Comparison of ENCODE assay signal across 22 cellular contexts in the genomic region with DNA sequence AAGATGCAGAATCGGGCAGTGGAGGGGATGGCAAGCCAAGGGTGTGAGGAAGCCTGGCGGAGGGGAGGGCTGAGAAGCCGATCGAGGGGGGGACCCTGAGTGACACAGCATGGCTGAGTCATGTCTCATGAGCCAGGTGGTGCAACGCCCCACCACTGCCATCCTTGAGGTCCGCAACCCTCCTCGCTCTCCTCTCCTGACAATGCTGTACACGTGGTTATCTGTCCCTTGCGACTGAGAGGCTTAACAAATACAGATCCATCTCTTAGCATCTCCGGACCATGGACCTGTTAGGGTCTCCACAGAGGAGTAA. TPM values are rescaled to one million over a fixed set of nuclear protein-coding genes. Genes with fewer than 3 reads are reported as not detected.
"Had no signal": no experiment of that assay in that cellular context is flagged by ENCODE, and none has a peak within 500 bp of the region (broad histone marks: within the 10 kb centered on the region; RNA-seq: fewer than 3 reads in every experiment).

No MANE protein-coding gene starts in this region.

- H3K36me3 Mint-ChIP-seq: memory B cell; naive thymus-derived CD4-positive, alpha-beta T cell; stimulated activated memory B cell treated with anti-CD40 and anti-IgM and Interleukin-4, amounts not matched to agents 10 μg/mL and 1 μg/mL and 100 μg/mL, for 72 hours; type B pancreatic cell had no signal

- H3K4me3 ChIP-seq: breast epithelium, mucosa of descending colon, sigmoid colon, testis had no signal

- DNase-seq: activated CD4-positive, alpha-beta T cell treated with anti-CD3 and anti-CD28 coated beads, Interleukin-2, amount 10 ng/mL, durations not matched to agents 7 days and 5 days; activated CD8-positive, alpha-beta T cell treated with anti-CD3 and anti-CD28 coated beads, Interleukin-2, amount 10 ng/mL, durations not matched to agents 7 days and 5 days; activated naive CD4-positive, alpha-beta T cell treated with Interleukin-2 at 50 U/mL for 16 hours; activated naive CD8-positive, alpha-beta T cell treated with anti-CD3 and anti-CD28 coated beads, Interleukin-2, amount 50 U/mL, for 24 hours; activated T-cell treated with anti-CD3 and anti-CD28 coated beads, Interleukin-2, amount 50 U/mL, for 24 hours; cortex of kidney; kidney glomerular epithelial cell; mucosa of descending colon; naive thymus-derived CD4-positive, alpha-beta T cell; sigmoid colon; stimulated activated CD4-positive, alpha-beta T cell treated with anti-CD3 and anti-CD28 coated beads, Interleukin-4, amount 100 ng/mL, for 4 hours; T1000; testis had no signal

- H3K36me3 ChIP-seq: breast epithelium, neutrophil, sigmoid colon had no signal

- H3K9me3 Mint-ChIP-seq: activated CD4-positive, alpha-beta T cell treated with anti-CD3 and anti-CD28 coated beads, Interleukin-2, amount 10 ng/mL, durations not matched to agents 7 days and 5 days; activated naive CD8-positive, alpha-beta T cell treated with anti-CD3 and anti-CD28 coated beads, Interleukin-2, amount 50 U/mL, for 24 hours; activated T-cell treated with anti-CD3 and anti-CD28 coated beads, Interleukin-2, amount 50 U/mL, for 24 hours; activated T-helper 2 cell treated with anti-CD3 and anti-CD28 coated beads, Interferon-gamma antibody, Interleukin-2, Interleukin-4, amounts not matched to agents 10 μg/mL and 5 μg/mL and 100 μg/mL, durations not matched to agents 14 hours and 24 hours and 36 hours; memory B cell; naive thymus-derived CD4-positive, alpha-beta T cell; stimulated activated memory B cell treated with anti-CD40 and anti-IgM and Interleukin-4, amounts not matched to agents 10 μg/mL and 1 μg/mL and 100 μg/mL, for 72 hours; type B pancreatic cell had no signal

- H3K27ac Mint-ChIP-seq: activated CD4-positive, alpha-beta T cell treated with anti-CD3 and anti-CD28 coated beads, Interleukin-2, amount 10 ng/mL, durations not matched to agents 7 days and 5 days; activated CD8-positive, alpha-beta T cell treated with anti-CD3 and anti-CD28 coated beads, Interleukin-2, amount 10 ng/mL, durations not matched to agents 7 days and 5 days; activated naive CD8-positive, alpha-beta T cell treated with anti-CD3 and anti-CD28 coated beads, Interleukin-2, amount 50 U/mL, for 24 hours; activated T-cell treated with anti-CD3 and anti-CD28 coated beads, Interleukin-2, amount 50 U/mL, for 24 hours; activated T-helper 2 cell treated with anti-CD3 and anti-CD28 coated beads, Interferon-gamma antibody, Interleukin-2, Interleukin-4, amounts not matched to agents 10 μg/mL and 5 μg/mL and 100 μg/mL, durations not matched to agents 14 hours and 24 hours and 36 hours; memory B cell; naive thymus-derived CD4-positive, alpha-beta T cell; stimulated activated memory B cell treated with anti-CD40 and anti-IgM and Interleukin-4, amounts not matched to agents 10 μg/mL and 1 μg/mL and 100 μg/mL, for 72 hours; type B pancreatic cell had no signal

- H3K4me1 Mint-ChIP-seq: activated CD4-positive, alpha-beta T cell treated with anti-CD3 and anti-CD28 coated beads, Interleukin-2, amount 10 ng/mL, durations not matched to agents 7 days and 5 days; activated naive CD8-positive, alpha-beta T cell treated with anti-CD3 and anti-CD28 coated beads, Interleukin-2, amount 50 U/mL, for 24 hours; memory B cell had no signal

- H3K27me3 ChIP-seq: breast epithelium, sigmoid colon, testis had no signal

- H3K4me1 ChIP-seq: breast epithelium had no signal

- H3K9me3 ChIP-seq: breast epithelium, mucosa of descending colon, neutrophil, sigmoid colon, testis had no signal

- H3K27me3 Mint-ChIP-seq: activated CD4-positive, alpha-beta T cell treated with anti-CD3 and anti-CD28 coated beads, Interleukin-2, amount 10 ng/mL, durations not matched to agents 7 days and 5 days; activated naive CD8-positive, alpha-beta T cell treated with anti-CD3 and anti-CD28 coated beads, Interleukin-2, amount 50 U/mL, for 24 hours; naive thymus-derived CD4-positive, alpha-beta T cell; type B pancreatic cell had no signal

- H3K4me3 Mint-ChIP-seq: activated CD4-positive, alpha-beta T cell treated with anti-CD3 and anti-CD28 coated beads, Interleukin-2, amount 10 ng/mL, durations not matched to agents 7 days and 5 days; activated CD8-positive, alpha-beta T cell treated with anti-CD3 and anti-CD28 coated beads, Interleukin-2, amount 10 ng/mL, durations not matched to agents 7 days and 5 days; activated naive CD8-positive, alpha-beta T cell treated with anti-CD3 and anti-CD28 coated beads, Interleukin-2, amount 50 U/mL, for 24 hours; activated T-cell treated with anti-CD3 and anti-CD28 coated beads, Interleukin-2, amount 50 U/mL, for 24 hours; memory B cell; naive thymus-derived CD4-positive, alpha-beta T cell; stimulated activated memory B cell treated with anti-CD40 and anti-IgM and Interleukin-4, amounts not matched to agents 10 μg/mL and 1 μg/mL and 100 μg/mL, for 72 hours; type B pancreatic cell had no signal

- H3K27ac ChIP-seq: breast epithelium, neutrophil, sigmoid colon, testis had no signal

RNA-seq across cellular contexts. Expression of a gene that starts 14.2 kb away (rescaled TPM):
- total RNA-seq: activated CD4-positive, alpha-beta T cell treated with anti-CD3 and anti-CD28 coated beads, Interleukin-2, amount 10 ng/mL, durations not matched to agents 7 days and 5 days; activated CD8-positive, alpha-beta T cell treated with anti-CD3 and anti-CD28 coated beads, Interleukin-2, amount 10 ng/mL, durations not matched to agents 7 days and 5 days; activated T-helper 2 cell treated with anti-CD3 and anti-CD28 coated beads, Interferon-gamma antibody, Interleukin-2, Interleukin-4, amounts not matched to agents 10 μg/mL and 5 μg/mL and 100 μg/mL, durations not matched to agents 14 hours and 24 hours and 36 hours; breast epithelium; frontal cortex; mucosa of descending colon; naive thymus-derived CD4-positive, alpha-beta T cell; sigmoid colon; T-helper 1 cell treated with Interleukin-12 subunit alpha and Interleukin-12 subunit beta and Interleukin-4 antibody, amounts not matched to agents 30 ng/mL and 1 ng/mL, for 36 hours; testis had no signal
- polyA plus RNA-seq: esophagus; naive thymus-derived CD4-positive, alpha-beta T cell; sigmoid colon had no signal

RNA-seq across cellular contexts. Expression of a gene that starts 49.5 kb away (rescaled TPM):
- total RNA-seq: activated CD4-positive, alpha-beta T cell treated with anti-CD3 and anti-CD28 coated beads, Interleukin-2, amount 10 ng/mL, durations not matched to agents 7 days and 5 days; activated CD8-positive, alpha-beta T cell treated with anti-CD3 and anti-CD28 coated beads, Interleukin-2, amount 10 ng/mL, durations not matched to agents 7 days and 5 days; activated T-helper 2 cell treated with anti-CD3 and anti-CD28 coated beads, Interferon-gamma antibody, Interleukin-2, Interleukin-4, amounts not matched to agents 10 μg/mL and 5 μg/mL and 100 μg/mL, durations not matched to agents 14 hours and 24 hours and 36 hours; breast epithelium; frontal cortex; naive thymus-derived CD4-positive, alpha-beta T cell; sigmoid colon; T-helper 1 cell treated with Interleukin-12 subunit alpha and Interleukin-12 subunit beta and Interleukin-4 antibody, amounts not matched to agents 30 ng/mL and 1 ng/mL, for 36 hours had no signal
- polyA plus RNA-seq: esophagus; naive thymus-derived CD4-positive, alpha-beta T cell had no signal
